In the genomic region with DNA sequence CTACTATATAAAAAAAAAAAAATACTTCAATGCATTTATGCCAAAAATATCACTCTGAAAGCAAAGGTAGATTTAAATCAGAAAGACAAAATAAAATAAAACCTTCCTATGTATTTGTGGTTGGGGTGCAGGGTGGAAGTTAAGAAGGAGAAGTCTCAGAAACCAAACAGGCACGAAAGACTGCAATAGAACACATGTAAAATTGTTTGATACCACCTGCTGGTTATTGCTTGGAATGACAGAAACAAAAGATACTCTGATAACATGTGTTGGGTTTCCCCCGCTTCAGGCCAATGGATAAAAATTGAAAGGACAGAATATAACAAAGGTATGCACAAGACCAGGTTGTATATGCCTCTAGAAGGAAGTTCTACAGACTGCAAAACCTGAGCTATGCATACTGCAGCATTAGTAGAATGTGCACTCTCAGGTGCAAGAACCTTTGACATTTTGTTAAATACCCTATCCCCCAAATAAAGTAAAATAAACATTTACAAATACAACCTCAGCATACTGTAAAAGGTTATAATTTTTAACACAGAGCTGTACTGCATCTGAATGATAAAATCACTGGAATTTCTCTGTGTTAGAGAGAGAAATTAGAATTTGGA, we compare ENCODE assay signal across 8 cellular contexts.
DNase-seq lines count a peak whose midpoint lies in the region; ATAC-seq and TF ChIP-seq lines count a peak whose summit lies in the region.

No MANE protein-coding gene starts in this region.

- H3K4me3 Mint-ChIP-seq in neural crest cell, result no peak overlapping the region

- in situ Hi-C loops in brain microvascular endothelial cell (cut with HindIII; ENCODE audit: low pct_ligation_motif_present, low sequenced_read_pairs), result no loop called here

- H3K9me3 Mint-ChIP-seq in neural crest cell, result no peaks in the 10 kb centered on the region

- TF ChIP-seq POLR2A in NB4 (IDR thresholded peaks at IDR 0.05; ENCODE audit: extremely low read depth, insufficient read length), result no peak

- no peaks in the 10 kb centered on the region for H3K4me1 Mint-ChIP-seq in neural crest cell

- H3K4me3 ChIP-seq in NB4 (ENCODE audit: low read depth, low read length) (no peak overlapping the region), brain microvascular endothelial cell (ENCODE audit: low read depth, low read length) (no peak overlapping the region)

- H3K27ac Mint-ChIP-seq in neural crest cell (ENCODE audit: unreplicated experiment), result no peak overlapping the region

- peak; percentile 47 for TF ChIP-seq CTCF in NB4 (IDR thresholded peaks at IDR 0.05; ENCODE audit: low read depth, low read length)
- TF ChIP-seq CTCF in brain microvascular endothelial cell (IDR thresholded peaks at IDR 0.05; ENCODE audit: low read depth, low read length, missing control alignments), result peak; percentile 42
- peak; percentile 66 for TF ChIP-seq CTCF in neural crest cell (conservative IDR thresholded peaks at IDR 0.05)
- no peak for TF ChIP-seq CTCF in omental fat pad (IDR thresholded peaks at IDR 0.05)

- ATAC-seq in GM18511 (IDR thresholded peaks at IDR 0.05; ENCODE audit: unreplicated experiment) (peak; percentile 94), HG02588 (IDR thresholded peaks at IDR 0.05; ENCODE audit: unreplicated experiment) (peak; percentile 62), omental fat pad (ENCODE audit: low FRiP score) (no peak)

- no peaks in the 10 kb centered on the region for H3K36me3 Mint-ChIP-seq in neural crest cell (ENCODE audit: low read depth)

- H3K27ac ChIP-seq in brain microvascular endothelial cell, result no peak overlapping the region

- no peaks in the 10 kb centered on the region for H3K36me3 ChIP-seq in brain microvascular endothelial cell (replicated peaks)

- H3K27me3 Mint-ChIP-seq in neural crest cell (ENCODE audit: low read depth), result peaks cover 35% of the 10 kb centered on the region

- no peaks in the 10 kb centered on the region for H3K27me3 ChIP-seq in brain microvascular endothelial cell (replicated peaks)

- DNase-seq in NB4 (ENCODE audit: low read depth) (peak; percentile 56), brain microvascular endothelial cell (no peak), neural crest cell (ENCODE audit: low read depth, low spot score) (no peak), ureter (ENCODE audit: low spot score) (no peak), NCI-H2107 treated with DMSO at 0.1 percent for 48 hours (lab: John Stamatoyannopoulos, UW; ENCODE audit: unreplicated experiment) (no peak), omental fat pad (ENCODE audit: low spot score) (no peak)

Comparison
In these comparisons a context has a peak if more than half of its experiments do, and no peak if none do; other contexts are left out.
1. CTCF ChIP-seq: peak in NB4 (single experiment), brain microvascular endothelial cell (single experiment) and neural crest cell (single experiment); none in omental fat pad (0 of 3).